21 cellular contexts compared by ENCODE assay signal in the genomic region with DNA sequence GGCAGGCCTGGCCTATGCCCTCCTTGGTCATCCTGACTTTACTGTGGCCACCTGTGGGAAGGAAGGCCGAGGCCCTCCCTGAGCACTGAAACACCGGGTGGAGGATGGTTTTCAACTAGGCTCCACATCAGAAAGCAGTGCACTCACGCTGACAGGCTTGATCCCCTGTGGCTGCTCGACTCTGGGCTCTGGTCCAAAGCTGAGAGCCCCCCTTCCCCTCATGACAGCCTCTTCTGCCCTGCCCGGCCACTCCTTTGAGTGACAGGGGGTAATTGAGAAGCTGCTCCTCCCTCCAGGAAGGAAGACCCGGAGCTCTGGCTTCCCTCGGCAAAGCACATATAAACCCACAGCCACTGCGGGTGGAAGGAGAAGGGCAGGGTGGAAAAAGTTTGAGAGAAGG. TPM values are rescaled to one million over a fixed set of nuclear protein-coding genes. Genes with fewer than 3 reads are reported as not detected.
A peak's percentile ranks its signal among the peaks of the same experiment; 100 is the strongest.
DNase-seq lines count a peak whose midpoint lies in the region; ATAC-seq and TF ChIP-seq lines count a peak whose summit lies in the region.
"Had no signal": no experiment of that assay in that cellular context is flagged by ENCODE, and none has a peak within 500 bp of the region (broad histone marks: within the 10 kb centered on the region; RNA-seq: fewer than 3 reads in every experiment).

No MANE protein-coding gene starts in this region.

- no peak overlapping the region for H3K4me2 ChIP-seq in PC-9

- no peaks in the 10 kb centered on the region for H3K9me2 ChIP-seq in PC-9 (ENCODE audit: insufficient read depth)

- POLR2A ChIA-PET in PC-9 (lab: Charles Lee; ENCODE audit: unreplicated experiment): no interaction called here

- ATAC-seq in HG03139 (IDR thresholded peaks at IDR 0.05; ENCODE audit: unreplicated experiment): no peak
- ATAC-seq: natural killer cell had no signal

- peak overlapping the region in 4 of 5 experiments; percentile 45 to 94 (median 46) for H3K27ac Mint-ChIP-seq in brain
- H3K27ac Mint-ChIP-seq: activated CD4-positive, alpha-beta memory T cell treated with anti-CD3 and anti-CD28 coated beads for 36 hours; CD4-positive, CD25-positive, alpha-beta regulatory T cell; natural killer cell had no signal

- H3K4me3 ChIP-seq in PC-9: no peak overlapping the region

- H3K9me3 Mint-ChIP-seq in brain: peaks cover 0 to 8% (median 0%) of the 10 kb centered on the region in 5 experiments
- H3K9me3 Mint-ChIP-seq: activated CD4-positive, alpha-beta memory T cell treated with anti-CD3 and anti-CD28 coated beads for 36 hours; CD4-positive, CD25-positive, alpha-beta regulatory T cell; central memory CD8-positive, alpha-beta T cell; natural killer cell had no signal

- H3K27me3 ChIP-seq in PC-9 (ENCODE audit: insufficient read depth, low read depth): no peaks in the 10 kb centered on the region

- H3F3A ChIP-seq in PC-9 (ENCODE audit: insufficient read depth, low read depth): peaks cover 22% of the 10 kb centered on the region

- no peaks in the 10 kb centered on the region for H3K9me3 ChIP-seq in PC-9 (ENCODE audit: insufficient read depth, low read depth)

- DNase-seq in DMS153 (lab: John Stamatoyannopoulos, UW): peak; percentile 14
- DNase-seq in DMS153 treated with DMSO at 0.1 percent for 48 hours (lab: John Stamatoyannopoulos, UW; ENCODE audit: unreplicated experiment): no peak
- peak; percentile 3 for DNase-seq in NCI-H1092 (lab: John Stamatoyannopoulos, UW)
- peak; percentile 37 for DNase-seq in retina
- DNase-seq in PC-9: no peak
- DNase-seq in activated CD4-positive, alpha-beta T cell treated with anti-CD3 and anti-CD28 coated beads for 4 hours: no peak
- DNase-seq: activated CD4-positive, alpha-beta memory T cell treated with anti-CD3 and anti-CD28 coated beads for 36 hours; activated T-cell treated with anti-CD3 and anti-CD28 coated beads, Interleukin-2, amount 50 U/mL, for 48 hours; CD4-positive, CD25-positive, alpha-beta regulatory T cell; natural killer cell; NCI-H146; NCI-H510A treated with DMSO at 0.1 percent for 48 hours; stimulated activated CD4-positive, alpha-beta T cell treated with anti-CD3 and anti-CD28 coated beads, Interleukin-1b, Interleukin-23, amount 100 ng/mL, for 48 hours had no signal

- no peaks in the 10 kb centered on the region for H3K79me2 ChIP-seq in PC-9 (ENCODE audit: low read depth)

- H3K27ac ChIP-seq in PC-9: no peak overlapping the region
- H3K27ac ChIP-seq: 22Rv1 had no signal

- no peaks in the 10 kb centered on the region for H3K36me3 ChIP-seq in PC-9 (ENCODE audit: low read depth)

- H2AFZ ChIP-seq in PC-9: no peak overlapping the region

- intact Hi-C loops in PC-9 (cut with micrococcal nuclease; ENCODE audit: unreplicated experiment): no loop called here

- H3K4me3 Mint-ChIP-seq in brain: peak overlapping the region in 2 of 5 experiments; percentile 47 to 58
- H3K4me3 Mint-ChIP-seq: activated CD4-positive, alpha-beta memory T cell treated with anti-CD3 and anti-CD28 coated beads for 36 hours; central memory CD8-positive, alpha-beta T cell; natural killer cell had no signal

- no peaks in the 10 kb centered on the region for H3K36me3 Mint-ChIP-seq in brain
- H3K36me3 Mint-ChIP-seq: activated CD4-positive, alpha-beta memory T cell treated with anti-CD3 and anti-CD28 coated beads for 36 hours; CD4-positive, CD25-positive, alpha-beta regulatory T cell; natural killer cell had no signal

- CTCF ChIA-PET in PC-9 (lab: Charles Lee): no interaction called here

- no peak for TF ChIP-seq CTCF in brain (conservative IDR thresholded peaks at IDR 0.05)
- TF ChIP-seq CTCF in PC-9 (conservative IDR thresholded peaks at IDR 0.05): no peak

- peaks cover 24% of the 10 kb centered on the region for H3K4me1 ChIP-seq in PC-9 (replicated peaks; ENCODE audit: insufficient read depth)

- no peaks in the 10 kb centered on the region for H4K20me1 ChIP-seq in PC-9 (ENCODE audit: insufficient read depth)

- peaks cover 45% of the 10 kb centered on the region for H3K4me1 Mint-ChIP-seq in brain
- H3K4me1 Mint-ChIP-seq: CD4-positive, CD25-positive, alpha-beta regulatory T cell; central memory CD8-positive, alpha-beta T cell; natural killer cell had no signal

- H3K27me3 Mint-ChIP-seq in brain: peaks cover 10% of the 10 kb centered on the region

- no TSS peak for BruUV-seq in PC-9 (replicated peaks; lab: Mats Ljungman, UMichigan)

RNA-seq across cellular contexts. Expression of a gene that starts 43.6 kb away (rescaled TPM):
- polyA plus RNA-seq in brain (ENCODE audit: insufficient read depth, low read depth, low replicate concordance): not detected
- total RNA-seq in PC-9 (2021): not detected in 2 replicates
- total RNA-seq: activated CD4-positive, alpha-beta memory T cell treated with anti-CD3 and anti-CD28 coated beads for 36 hours; CD4-positive, CD25-positive, alpha-beta regulatory T cell; fibroblast of villous mesenchyme; lung microvascular endothelial cell; natural killer cell; temporal lobe had no signal
- polyA plus RNA-seq: CD4-positive, CD25-positive, alpha-beta regulatory T cell had no signal

RNA-seq across cellular contexts. Expression of a gene that starts 58.5 kb away (rescaled TPM):
- polyA plus RNA-seq in brain (ENCODE audit: insufficient read depth, low read depth, low replicate concordance): not detected
- 21.1 and 21.6 TPM in 2 replicates for total RNA-seq in PC-9 (2021)
- total RNA-seq: activated CD4-positive, alpha-beta memory T cell treated with anti-CD3 and anti-CD28 coated beads for 36 hours; CD4-positive, CD25-positive, alpha-beta regulatory T cell; fibroblast of villous mesenchyme; lung microvascular endothelial cell; natural killer cell; renal cortical epithelial cell; temporal lobe had no signal
- polyA plus RNA-seq: CD4-positive, CD25-positive, alpha-beta regulatory T cell had no signal

Comparison
In these comparisons a context has a peak if more than half of its experiments do, and no peak if none do; other contexts are left out.
1. DNase-seq: peak in DMS153 (single experiment), NCI-H1092 (single experiment) and retina (single experiment); none in DMS153 treated with DMSO at 0.1 percent for 48 hours (single experiment), PC-9 (0 of 2) and activated CD4-positive, alpha-beta T cell treated with anti-CD3 and anti-CD28 coated beads for 4 hours (0 of 2).